1 cellular context compared by ENCODE assay signal in genomic region chr6:137217801-137218472, GRCh38.
TF ChIP-seq lines count a peak whose summit lies in the region.

No MANE protein-coding gene starts in this region.

TF ChIP-seq in HepG2, 621 proteins besides CTCF, POLR2A, EP300 and RAD21 (continued from another document):
- no peak for TF ChIP-seq THAP9 (CRISPR knock-in tag; IDR thresholded peaks at IDR 0.05; ENCODE audit: borderline replicate concordance)
- no peak for TF ChIP-seq MAFG (CRISPR knock-in tag; IDR thresholded peaks at IDR 0.05)
- TF ChIP-seq, protein P1, sequence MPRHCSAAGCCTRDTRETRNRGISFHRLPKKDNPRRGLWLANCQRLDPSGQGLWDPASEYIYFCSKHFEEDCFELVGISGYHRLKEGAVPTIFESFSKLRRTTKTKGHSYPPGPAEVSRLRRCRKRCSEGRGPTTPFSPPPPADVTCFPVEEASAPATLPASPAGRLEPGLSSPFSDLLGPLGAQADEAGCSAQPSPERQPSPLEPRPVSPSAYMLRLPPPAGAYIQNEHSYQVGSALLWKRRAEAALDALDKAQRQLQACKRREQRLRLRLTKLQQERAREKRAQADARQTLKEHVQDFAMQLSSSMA (CRISPR knock-in tag; IDR thresholded peaks at IDR 0.05) = no peak
- TF ChIP-seq ZNF562 (CRISPR knock-in tag; IDR thresholded peaks at IDR 0.05; ENCODE audit: borderline replicate concordance) = no peak
- no peak for TF ChIP-seq PRMT3 (CRISPR knock-in tag; IDR thresholded peaks at IDR 0.05; ENCODE audit: borderline replicate concordance, low read depth)
- no peak for TF ChIP-seq ZNF142 (CRISPR knock-in tag; IDR thresholded peaks at IDR 0.05)
- TF ChIP-seq ZNF598 (CRISPR knock-in tag; IDR thresholded peaks at IDR 0.05; ENCODE audit: borderline replicate concordance) = no peak
- TF ChIP-seq GLMP (CRISPR knock-in tag; IDR thresholded peaks at IDR 0.05; ENCODE audit: borderline replicate concordance) = 0 out of 2 replicates have a peak, but pooled peaks have one; percentile 14
- TF ChIP-seq, protein P2, sequence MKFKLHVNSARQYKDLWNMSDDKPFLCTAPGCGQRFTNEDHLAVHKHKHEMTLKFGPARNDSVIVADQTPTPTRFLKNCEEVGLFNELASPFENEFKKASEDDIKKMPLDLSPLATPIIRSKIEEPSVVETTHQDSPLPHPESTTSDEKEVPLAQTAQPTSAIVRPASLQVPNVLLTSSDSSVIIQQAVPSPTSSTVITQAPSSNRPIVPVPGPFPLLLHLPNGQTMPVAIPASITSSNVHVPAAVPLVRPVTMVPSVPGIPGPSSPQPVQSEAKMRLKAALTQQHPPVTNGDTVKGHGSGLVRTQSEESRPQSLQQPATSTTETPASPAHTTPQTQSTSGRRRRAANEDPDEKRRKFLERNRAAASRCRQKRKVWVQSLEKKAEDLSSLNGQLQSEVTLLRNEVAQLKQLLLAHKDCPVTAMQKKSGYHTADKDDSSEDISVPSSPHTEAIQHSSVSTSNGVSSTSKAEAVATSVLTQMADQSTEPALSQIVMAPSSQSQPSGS (CRISPR knock-in tag; IDR thresholded peaks at IDR 0.05) = 0 out of 2 replicates have a peak, but pooled peaks have one; percentile 15
- TF ChIP-seq ZNF546 (CRISPR knock-in tag; conservative IDR thresholded peaks at IDR 0.05) = no peak
- TF ChIP-seq ZXDC (CRISPR knock-in tag; IDR thresholded peaks at IDR 0.05) = no peak
- TF ChIP-seq, protein P3, sequence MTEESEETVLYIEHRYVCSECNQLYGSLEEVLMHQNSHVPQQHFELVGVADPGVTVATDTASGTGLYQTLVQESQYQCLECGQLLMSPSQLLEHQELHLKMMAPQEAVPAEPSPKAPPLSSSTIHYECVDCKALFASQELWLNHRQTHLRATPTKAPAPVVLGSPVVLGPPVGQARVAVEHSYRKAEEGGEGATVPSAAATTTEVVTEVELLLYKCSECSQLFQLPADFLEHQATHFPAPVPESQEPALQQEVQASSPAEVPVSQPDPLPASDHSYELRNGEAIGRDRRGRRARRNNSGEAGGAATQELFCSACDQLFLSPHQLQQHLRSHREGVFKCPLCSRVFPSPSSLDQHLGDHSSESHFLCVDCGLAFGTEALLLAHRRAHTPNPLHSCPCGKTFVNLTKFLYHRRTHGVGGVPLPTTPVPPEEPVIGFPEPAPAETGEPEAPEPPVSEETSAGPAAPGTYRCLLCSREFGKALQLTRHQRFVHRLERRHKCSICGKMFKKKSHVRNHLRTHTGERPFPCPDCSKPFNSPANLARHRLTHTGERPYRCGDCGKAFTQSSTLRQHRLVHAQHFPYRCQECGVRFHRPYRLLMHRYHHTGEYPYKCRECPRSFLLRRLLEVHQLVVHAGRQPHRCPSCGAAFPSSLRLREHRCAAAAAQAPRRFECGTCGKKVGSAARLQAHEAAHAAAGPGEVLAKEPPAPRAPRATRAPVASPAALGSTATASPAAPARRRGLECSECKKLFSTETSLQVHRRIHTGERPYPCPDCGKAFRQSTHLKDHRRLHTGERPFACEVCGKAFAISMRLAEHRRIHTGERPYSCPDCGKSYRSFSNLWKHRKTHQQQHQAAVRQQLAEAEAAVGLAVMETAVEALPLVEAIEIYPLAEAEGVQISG (CRISPR knock-in tag; IDR thresholded peaks at IDR 0.05) = 0 out of 2 replicates have a peak, but pooled peaks have one; percentile 27
- TF ChIP-seq, protein P4, sequence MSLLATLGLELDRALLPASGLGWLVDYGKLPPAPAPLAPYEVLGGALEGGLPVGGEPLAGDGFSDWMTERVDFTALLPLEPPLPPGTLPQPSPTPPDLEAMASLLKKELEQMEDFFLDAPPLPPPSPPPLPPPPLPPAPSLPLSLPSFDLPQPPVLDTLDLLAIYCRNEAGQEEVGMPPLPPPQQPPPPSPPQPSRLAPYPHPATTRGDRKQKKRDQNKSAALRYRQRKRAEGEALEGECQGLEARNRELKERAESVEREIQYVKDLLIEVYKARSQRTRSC (CRISPR knock-in tag; IDR thresholded peaks at IDR 0.05; ENCODE audit: low read depth) = no peak
- TF ChIP-seq SOX6 (IDR thresholded peaks at IDR 0.05) = no peak
- TF ChIP-seq SOX6 (CRISPR knock-in tag; IDR thresholded peaks at IDR 0.05) = no peak
- TF ChIP-seq ZKSCAN1 (IDR thresholded peaks at IDR 0.05; ENCODE audit: low read length) = no peak
- TF ChIP-seq ZBTB2 (CRISPR knock-in tag; IDR thresholded peaks at IDR 0.05; ENCODE audit: low read depth) = no peak
- no peak for TF ChIP-seq NCOA2 (CRISPR knock-in tag; IDR thresholded peaks at IDR 0.05)
- peak; percentile 65; the same call in 1 of the 2 replicates for TF ChIP-seq SAP130 (CRISPR knock-in tag; IDR thresholded peaks at IDR 0.05; ENCODE audit: low read depth)
- TF ChIP-seq YY1 (IDR thresholded peaks at IDR 0.05; ENCODE audit: insufficient read depth, insufficient replicate concordance, low read depth, low read length) = no peak
- no peak for TF ChIP-seq HOXA5 (CRISPR knock-in tag; IDR thresholded peaks at IDR 0.05)
- no peak for TF ChIP-seq ZNF432 (CRISPR knock-in tag; IDR thresholded peaks at IDR 0.05; ENCODE audit: borderline replicate concordance)
- no peak for TF ChIP-seq RBM39 (IDR thresholded peaks at IDR 0.05; ENCODE audit: low read depth, low read length, poor library complexity, severe bottlenecking)
- TF ChIP-seq ZNF225 (CRISPR knock-in tag; IDR thresholded peaks at IDR 0.05) = no peak
- no peak for TF ChIP-seq JUNB (CRISPR knock-in tag; IDR thresholded peaks at IDR 0.05; ENCODE audit: borderline replicate concordance)
- TF ChIP-seq PREB (CRISPR knock-in tag; IDR thresholded peaks at IDR 0.05) = no peak
- TF ChIP-seq RAD51 (IDR thresholded peaks at IDR 0.05; ENCODE audit: borderline replicate concordance) = no peak
- no peak for TF ChIP-seq ZNF761 (CRISPR knock-in tag; conservative IDR thresholded peaks at IDR 0.05)
- TF ChIP-seq TEAD3 (CRISPR knock-in tag; optimal IDR thresholded peaks at IDR 0.05; ENCODE audit: borderline replicate concordance) = peak; percentile 33
TF ChIP-seq in HepG2: peak in this region for 32.
